Comparison of ENCODE assay signal across 13 cellular contexts in the genomic region with DNA sequence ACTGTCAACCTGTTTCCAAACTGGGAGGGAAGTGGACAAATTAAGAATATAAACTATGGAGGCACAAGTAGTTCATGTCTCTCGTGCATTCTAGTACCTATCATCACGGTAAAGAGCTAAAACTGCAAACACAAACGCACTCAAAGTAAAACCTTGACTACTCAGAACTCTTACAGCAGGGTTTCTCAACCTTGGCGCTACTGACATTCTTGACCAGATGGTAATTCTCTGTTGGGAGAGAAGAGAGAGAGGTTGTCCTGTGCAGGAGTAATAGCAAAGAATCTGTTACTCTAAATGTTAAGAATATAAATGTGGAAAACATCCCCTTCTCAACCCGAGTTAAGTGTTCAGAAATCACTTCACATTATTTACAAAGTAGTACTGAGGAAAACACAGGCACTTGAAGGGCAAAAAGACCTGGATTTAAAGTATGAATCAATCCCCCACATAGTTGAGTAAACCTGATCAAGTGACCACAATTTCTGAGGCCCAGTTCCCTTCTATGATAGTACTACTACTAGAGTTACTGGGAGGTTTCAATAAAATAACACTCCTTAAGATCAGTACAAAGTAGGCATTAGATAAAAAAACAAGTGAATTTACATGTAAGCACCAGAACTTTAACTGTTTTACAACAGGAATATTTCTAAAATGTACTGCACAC.
"Had no signal": no experiment of that assay in that cellular context is flagged by ENCODE, and none has a peak within 500 bp of the region (broad histone marks: within the 10 kb centered on the region; RNA-seq: fewer than 3 reads in every experiment).

No MANE protein-coding gene starts in this region.

- H3K27me3 ChIP-seq: cardiac muscle cell, esophagus squamous epithelium, testis had no signal

- DNase-seq: activated CD4-positive, alpha-beta T cell treated with anti-CD3 and anti-CD28 coated beads, Interleukin-2, amount 50 U/mL, for 48 hours; esophagus squamous epithelium; foreskin fibroblast; head of caudate nucleus; mesendoderm; stimulated activated CD4-positive, alpha-beta T cell treated with anti-CD3 and anti-CD28 coated beads, Interleukin-4, amount 100 ng/mL, for 1 hour; stimulated activated CD8-positive, alpha-beta memory T cell treated with anti-CD3 and anti-CD28 coated beads, Interleukin-4, amount 100 ng/mL, for 48 hours; stimulated activated naive CD8-positive, alpha-beta T cell treated with anti-CD3 and anti-CD28 coated beads, Interleukin-15, amount 100 ng/mL, for 72 hours; T-helper 2 cell; testis had no signal

- H3K36me3 ChIP-seq: cardiac muscle cell had no signal

- H3K27ac Mint-ChIP-seq: stimulated activated naive CD8-positive, alpha-beta T cell treated with anti-CD3 and anti-CD28 coated beads, Interleukin-15, amount 100 ng/mL, for 72 hours had no signal

- H3K27me3 Mint-ChIP-seq: stimulated activated naive CD8-positive, alpha-beta T cell treated with anti-CD3 and anti-CD28 coated beads, Interleukin-15, amount 100 ng/mL, for 72 hours had no signal

- H3K4me3 ChIP-seq: cardiac muscle cell, esophagus squamous epithelium, testis had no signal

- FAIRE-seq: astrocyte, TTC549 had no signal

- H3K27ac ChIP-seq: cardiac muscle cell, esophagus squamous epithelium, testis had no signal

- H3K4me1 ChIP-seq: esophagus squamous epithelium, testis had no signal

- H3K9me3 Mint-ChIP-seq: stimulated activated naive CD8-positive, alpha-beta T cell treated with anti-CD3 and anti-CD28 coated beads, Interleukin-15, amount 100 ng/mL, for 72 hours had no signal

- ATAC-seq: stimulated activated naive CD8-positive, alpha-beta T cell treated with anti-CD3 and anti-CD28 coated beads, Interleukin-15, amount 100 ng/mL, for 72 hours had no signal

- H3K4me3 Mint-ChIP-seq: stimulated activated naive CD8-positive, alpha-beta T cell treated with anti-CD3 and anti-CD28 coated beads, Interleukin-15, amount 100 ng/mL, for 72 hours had no signal

- H3K9me3 ChIP-seq: esophagus squamous epithelium, testis had no signal
